1 cellular context compared by ENCODE assay signal in the genomic region with DNA sequence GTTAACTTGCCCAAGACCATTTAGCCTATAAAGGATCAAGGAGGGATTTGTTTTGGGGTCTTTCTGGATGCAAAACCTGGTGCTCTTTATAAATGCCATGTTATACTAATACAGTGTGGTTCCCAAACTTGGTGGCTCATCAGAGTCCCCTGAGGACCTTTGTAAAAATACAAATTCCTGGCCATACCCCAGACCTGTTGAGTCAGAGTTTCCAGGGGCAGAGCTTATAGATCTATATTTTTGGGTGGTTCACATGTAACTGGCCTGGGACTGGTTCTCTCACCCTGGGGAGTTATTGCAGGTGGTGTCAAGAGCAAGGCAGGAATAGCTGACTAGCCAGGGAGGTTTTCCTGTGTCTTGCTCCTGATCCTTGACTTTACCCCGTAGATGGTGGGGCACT.
TF ChIP-seq lines count a peak whose summit lies in the region.

No MANE protein-coding gene starts in this region.

TF ChIP-seq in IMR-90, 13 proteins besides CTCF, POLR2A, EP300 and RAD21:
- TF ChIP-seq RCOR1 (IDR thresholded peaks at IDR 0.05; ENCODE audit: insufficient replicate concordance, low read length) (no peak), NFE2L2 (IDR thresholded peaks at IDR 0.05; ENCODE audit: low read depth, low read length) (no peak), SMC3 (IDR thresholded peaks at IDR 0.05; ENCODE audit: low read depth, low read length) (no peak), BHLHE40 (IDR thresholded peaks at IDR 0.05; ENCODE audit: low read depth, low read length) (no peak), CHD1 (IDR thresholded peaks at IDR 0.05; ENCODE audit: low read depth, low read length) (no peak), MXI1 (IDR thresholded peaks at IDR 0.05; ENCODE audit: borderline replicate concordance, low read depth, low read length) (no peak), MAFK (IDR thresholded peaks at IDR 0.05; ENCODE audit: low read depth, low read length) (no peak), FOS (IDR thresholded peaks at IDR 0.05; ENCODE audit: low read depth, low read length) (no peak)
